In genomic region chr5:179484761-179485160, GRCh38 we compare ENCODE assay signal across 25 cellular contexts.
"Had no signal": no experiment of that assay in that cellular context is flagged by ENCODE, and none has a peak within 500 bp of the region (broad histone marks: within the 10 kb centered on the region; RNA-seq: fewer than 3 reads in every experiment).

No MANE protein-coding gene starts in this region.

- H3K4me3 ChIP-seq: heart right ventricle, hepatocyte, left ventricle myocardium inferior, pancreas, prostate gland, sigmoid colon, suprapubic skin, thoracic aorta, tibial artery, uterus had no signal

- H3K9me3 ChIP-seq: pancreas, prostate gland, sigmoid colon, suprapubic skin, thoracic aorta, tibial artery, uterus had no signal

- H3K4me1 ChIP-seq: left ventricle myocardium inferior, pancreas, prostate gland, sigmoid colon, tibial artery, uterus had no signal

- DNase-seq: heart right ventricle; islet precursor cell; left ventricle myocardium inferior; mammary epithelial cell; mesenchymal stem cell; naive thymus-derived CD8-positive, alpha-beta T cell; nucleus accumbens; pancreas; retina; right cardiac atrium; sigmoid colon; small intestine; stimulated activated CD4-positive, alpha-beta T cell treated with anti-CD3 and anti-CD28 coated beads, Interleukin-1b, Interleukin-23, amount 100 ng/mL, for 48 hours; stimulated activated CD4-positive, alpha-beta T cell treated with anti-CD3 and anti-CD28 coated beads, Interleukin-2, amount 100 ng/mL, for 48 hours; stimulated activated CD4-positive, alpha-beta T cell treated with anti-CD3 and anti-CD28 coated beads, Interleukin-4, amount 100 ng/mL, for 4 hours; stimulated activated CD8-positive, alpha-beta memory T cell treated with anti-CD3 and anti-CD28 coated beads, Interleukin-4, amount 100 ng/mL, for 48 hours; stimulated activated naive CD4-positive, alpha-beta T cell treated with Interleukin-2 at 50 U/mL for 16 hours; tibial artery; trophoblast cell; uterus had no signal

- H3K27me3 ChIP-seq: hepatocyte, pancreas, sigmoid colon, suprapubic skin, uterus had no signal

- H3K36me3 ChIP-seq: heart right ventricle, left ventricle myocardium inferior, pancreas, prostate gland, sigmoid colon, suprapubic skin, thoracic aorta, tibial artery, uterus had no signal

- H3K27ac Mint-ChIP-seq: stimulated activated memory B cell treated with anti-CD40 and anti-IgM and Interleukin-4, amounts not matched to agents 10 μg/mL and 1 μg/mL and 100 μg/mL, for 72 hours had no signal

- ATAC-seq: heart right ventricle; naive thymus-derived CD8-positive, alpha-beta T cell; pancreas; right cardiac atrium; stimulated activated memory B cell treated with anti-CD40 and anti-IgM and Interleukin-4, amounts not matched to agents 10 μg/mL and 1 μg/mL and 100 μg/mL, for 72 hours had no signal

- H3K36me3 Mint-ChIP-seq: stimulated activated memory B cell treated with anti-CD40 and anti-IgM and Interleukin-4, amounts not matched to agents 10 μg/mL and 1 μg/mL and 100 μg/mL, for 72 hours had no signal

- H3K4me3 Mint-ChIP-seq: naive thymus-derived CD8-positive, alpha-beta T cell; stimulated activated memory B cell treated with anti-CD40 and anti-IgM and Interleukin-4, amounts not matched to agents 10 μg/mL and 1 μg/mL and 100 μg/mL, for 72 hours had no signal

- H3K27ac ChIP-seq: heart right ventricle, left ventricle myocardium inferior, pancreas, prostate gland, sigmoid colon, suprapubic skin, thoracic aorta, tibial artery, uterus had no signal

- H3K9me3 Mint-ChIP-seq: naive thymus-derived CD8-positive, alpha-beta T cell had no signal

- H3K4me1 Mint-ChIP-seq: naive thymus-derived CD8-positive, alpha-beta T cell; stimulated activated memory B cell treated with anti-CD40 and anti-IgM and Interleukin-4, amounts not matched to agents 10 μg/mL and 1 μg/mL and 100 μg/mL, for 72 hours had no signal
